Comparison of ENCODE assay signal across 9 cellular contexts in the genomic region with DNA sequence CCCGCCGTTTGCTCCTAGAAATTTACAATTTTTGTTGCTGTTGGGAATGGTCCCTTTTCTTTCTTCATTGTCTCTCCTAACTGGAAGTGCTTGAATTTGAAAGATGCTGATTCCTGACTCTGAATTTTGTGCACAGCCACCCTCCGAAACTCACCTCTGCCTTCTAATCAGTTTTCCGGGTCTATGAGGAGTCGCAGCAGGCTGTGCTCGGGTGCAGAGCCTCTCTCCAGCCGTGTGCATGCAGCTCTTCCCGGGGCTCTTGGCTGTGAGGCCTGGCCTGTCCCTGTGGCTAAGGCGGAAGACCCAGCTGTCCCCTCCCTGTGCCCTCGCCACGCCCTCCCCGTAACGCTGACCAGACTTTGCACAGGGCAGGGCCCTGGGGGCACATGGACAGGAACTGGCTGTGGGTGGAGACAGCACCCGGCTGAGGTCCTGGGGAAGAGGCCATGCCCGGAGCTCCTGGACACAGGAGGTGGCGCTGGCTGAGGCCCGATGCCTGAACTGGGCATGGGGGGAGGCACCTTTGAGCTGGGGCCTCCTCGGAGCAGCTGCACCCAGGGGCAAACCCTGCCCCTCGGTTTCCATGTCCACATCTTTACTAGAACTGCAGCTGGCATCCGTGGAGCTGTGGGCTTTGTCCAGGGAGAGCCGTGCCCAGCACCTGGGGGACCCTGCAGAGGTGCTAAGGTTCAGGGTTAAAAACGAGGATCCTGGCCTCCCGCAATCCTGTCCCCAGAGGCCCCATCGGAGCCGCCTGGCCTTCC. TPM values are rescaled to one million over a fixed set of nuclear protein-coding genes. Genes with fewer than 3 reads are reported as not detected.
DNase-seq lines count a peak whose midpoint lies in the region; ATAC-seq and TF ChIP-seq lines count a peak whose summit lies in the region.
"Had no signal": no experiment of that assay in that cellular context is flagged by ENCODE, and none has a peak within 500 bp of the region (broad histone marks: within the 10 kb centered on the region; RNA-seq: fewer than 3 reads in every experiment).

No MANE protein-coding gene starts in this region.

- H3F3A ChIP-seq in Loucy (ENCODE audit: low read depth) = peaks cover 21% of the 10 kb centered on the region

- H3K4me1 ChIP-seq in BLaER1 treated with 17β-estradiol and CSF1 and Interleukin-3, amounts not matched to agents 10 nM and 100 nM = peaks cover 67 to 98% (median 94%) of the 10 kb centered on the region in 10 experiments
- H3K4me1 ChIP-seq in Loucy (ENCODE audit: insufficient read depth, low read length, poor library complexity, severe bottlenecking) = peaks cover 51% of the 10 kb centered on the region

- peak overlapping the region; percentile 12 to 100 (median 98); a peak in 20 of 22 replicates for H3K4me2 ChIP-seq in BLaER1 treated with 17β-estradiol and CSF1 and Interleukin-3, amounts not matched to agents 10 nM and 100 nM
- H3K4me2 ChIP-seq in Loucy (ENCODE audit: low read depth, low read length, poor library complexity, severe bottlenecking) = no peak overlapping the region

- in situ Hi-C loops in GM13977 (cut with MboI; ENCODE audit: low pct_unique_long_range_greater_than_20kb, low sequenced_read_pairs, unreplicated experiment) = no loop called here

- peak overlapping the region in 3 of 11 experiments; percentile 32 to 46 (median 41); a peak in 3 of 22 replicates for H3K9ac ChIP-seq in BLaER1 treated with 17β-estradiol and CSF1 and Interleukin-3, amounts not matched to agents 10 nM and 100 nM
- H3K9ac ChIP-seq in Loucy (ENCODE audit: low read depth, low read length, poor library complexity, severe bottlenecking) = peak overlapping the region; percentile 5

- DNase-seq in fibroblast of villous mesenchyme (ENCODE audit: low read depth) (peak; percentile 22), omental fat pad (ENCODE audit: low spot score) (peak; percentile 12), NCI-H748 treated with DMSO at 0.1 percent for 48 hours (lab: John Stamatoyannopoulos, UW) (no peak), NCI-H524 (lab: John Stamatoyannopoulos, UW) (no peak), GM13977 (ENCODE audit: low spot score) (no peak)
- DNase-seq: DMS153 had no signal

- no peaks in the 10 kb centered on the region for H3K9me2 ChIP-seq in Loucy (replicated peaks; ENCODE audit: low read depth, low read length)

- TF ChIP-seq CTCF in Loucy (conservative IDR thresholded peaks at IDR 0.05; ENCODE audit: low read length) = no peak
- TF ChIP-seq CTCF in fibroblast of villous mesenchyme (IDR thresholded peaks at IDR 0.05; ENCODE audit: insufficient read depth, low read depth, low read length) = no peak
- TF ChIP-seq CTCF in omental fat pad (IDR thresholded peaks at IDR 0.05) = no peak
- TF ChIP-seq CTCF in GM13977 (IDR thresholded peaks at IDR 0.05; ENCODE audit: extremely low read depth, insufficient read depth, missing control alignments) = no peak

- ATAC-seq in omental fat pad (ENCODE audit: low FRiP score) = no peak
- ATAC-seq in HG02678 (IDR thresholded peaks at IDR 0.05; ENCODE audit: unreplicated experiment) = no peak

- H3K4me3 ChIP-seq in BLaER1 treated with 17β-estradiol and CSF1 and Interleukin-3, amounts not matched to agents 10 nM and 100 nM = no peak overlapping the region
- no peak overlapping the region for H3K4me3 ChIP-seq in Loucy (ENCODE audit: low read length, poor library complexity, severe bottlenecking)
- no peak overlapping the region for H3K4me3 ChIP-seq in fibroblast of villous mesenchyme (ENCODE audit: low read depth, low read length)

- peak overlapping the region in 3 of 11 experiments; percentile 30 to 95 (median 87); a peak in 2 of 22 replicates for H3K27ac ChIP-seq in BLaER1 treated with 17β-estradiol and CSF1 and Interleukin-3, amounts not matched to agents 10 nM and 100 nM

- H3K79me2 ChIP-seq in Loucy (ENCODE audit: insufficient read depth, low read length) = peaks cover 8% of the 10 kb centered on the region

- no peaks in the 10 kb centered on the region for H3K9me3 ChIP-seq in BLaER1 treated with 17β-estradiol and CSF1 and Interleukin-3, amounts not matched to agents 10 nM and 100 nM (replicated peaks in 1 of 11)
- no peaks in the 10 kb centered on the region for H3K9me3 ChIP-seq in Loucy (ENCODE audit: insufficient read depth, low read depth, low read length)

- no peak overlapping the region for H2AFZ ChIP-seq in Loucy (ENCODE audit: low read length)

- peaks cover 0 to 26% (median 0%) of the 10 kb centered on the region in 11 experiments; a peak in 2 of 22 replicates for H3K27me3 ChIP-seq in BLaER1 treated with 17β-estradiol and CSF1 and Interleukin-3, amounts not matched to agents 10 nM and 100 nM
- H3K27me3 ChIP-seq in Loucy (ENCODE audit: insufficient read depth, low read length, poor library complexity, severe bottlenecking) = no peaks in the 10 kb centered on the region

- peaks cover 7 to 37% (median 24%) of the 10 kb centered on the region in 11 experiments; a peak in 16 of 22 replicates for H4K20me1 ChIP-seq in BLaER1 treated with 17β-estradiol and CSF1 and Interleukin-3, amounts not matched to agents 10 nM and 100 nM
- no peaks in the 10 kb centered on the region for H4K20me1 ChIP-seq in Loucy (ENCODE audit: insufficient read depth, low read length, poor library complexity, severe bottlenecking)

- peaks cover 0 to 7% (median 0%) of the 10 kb centered on the region in 11 experiments; a peak in 1 of 22 replicates for H3K36me3 ChIP-seq in BLaER1 treated with 17β-estradiol and CSF1 and Interleukin-3, amounts not matched to agents 10 nM and 100 nM
- no peaks in the 10 kb centered on the region for H3K36me3 ChIP-seq in Loucy (ENCODE audit: insufficient read depth, low read length)

RNA-seq across cellular contexts. Expression of a gene that starts 32.6 kb away (rescaled TPM):
- 197 and 601 TPM in 2 replicates for total RNA-seq in fibroblast of villous mesenchyme
- total RNA-seq in omental fat pad = 10 to 100 TPM; 14.2 to 99.5 (median 30.1) TPM

RNA-seq across cellular contexts. Expression of a gene that starts 43.9 kb away (rescaled TPM):
- total RNA-seq in fibroblast of villous mesenchyme (235 and 314 TPM in 2 replicates), omental fat pad (100 to 1,000 TPM; 102 to 137 (median 132) TPM)

Comparison
In these comparisons a context has a peak if more than half of its experiments do, and no peak if none do; other contexts are left out.
1. DNase-seq: peak in fibroblast of villous mesenchyme (single experiment) and omental fat pad (single experiment); none in NCI-H748 treated with DMSO at 0.1 percent for 48 hours (single experiment), NCI-H524 (0 of 2) and GM13977 (single experiment).